ENCODE assay signal across 8 cellular contexts in genomic region chr2:238202326-238203103, GRCh38. TPM values are rescaled to one million over a fixed set of nuclear protein-coding genes. Genes with fewer than 3 reads are reported as not detected.
DNase-seq lines count a peak whose midpoint lies in the region; ATAC-seq and TF ChIP-seq lines count a peak whose summit lies in the region.

No MANE protein-coding gene starts in this region.

- H3K4me1 ChIP-seq in gastrocnemius medialis = peaks cover 36 to 44% of the 10 kb centered on the region in 2 donors

- no peaks in the 10 kb centered on the region for H3K36me3 ChIP-seq in gastrocnemius medialis

- in situ Hi-C loops in gastrocnemius medialis (cut with MboI; ENCODE audit: low sequenced_read_pairs in 4 of 4) = no loop called here

- no peak for TF ChIP-seq CTCF in gastrocnemius medialis (IDR thresholded peaks at IDR 0.05 in 4 of 5, conservative IDR thresholded peaks at IDR 0.05 in 1 of 5)

- no peaks in the 10 kb centered on the region for H3K9me3 Mint-ChIP-seq in activated T-cell treated with anti-CD3 and anti-CD28 coated beads, Interleukin-2, amount 50 U/mL, for 4 hours

- H3K27ac ChIP-seq in gastrocnemius medialis = peak overlapping the region; percentile 83 to 94 (median 91)

- H3K9me3 ChIP-seq in gastrocnemius medialis = no peaks in the 10 kb centered on the region

- ATAC-seq in activated T-cell treated with anti-CD3 and anti-CD28 coated beads, Interleukin-2, amount 50 U/mL, for 4 hours = no peak
- ATAC-seq in gastrocnemius medialis (no peak), GM19463 (IDR thresholded peaks at IDR 0.05; ENCODE audit: unreplicated experiment) (no peak)

- TF ChIP-seq POLR2A in gastrocnemius medialis (IDR thresholded peaks at IDR 0.05) = no peak

- H3K27me3 Mint-ChIP-seq in activated T-cell treated with anti-CD3 and anti-CD28 coated beads, Interleukin-2, amount 50 U/mL, for 4 hours (ENCODE audit: low read depth) = no peaks in the 10 kb centered on the region

- H3K4me1 Mint-ChIP-seq in activated T-cell treated with anti-CD3 and anti-CD28 coated beads, Interleukin-2, amount 50 U/mL, for 4 hours (ENCODE audit: low read depth) = peaks cover 51% of the 10 kb centered on the region

- no peaks in the 10 kb centered on the region for H3K27me3 ChIP-seq in gastrocnemius medialis

- H3K36me3 Mint-ChIP-seq in activated T-cell treated with anti-CD3 and anti-CD28 coated beads, Interleukin-2, amount 50 U/mL, for 4 hours (ENCODE audit: insufficient read depth) = peaks cover 8% of the 10 kb centered on the region

- H3K4me3 ChIP-seq in gastrocnemius medialis = peak overlapping the region; percentile 56 to 70 (median 66)

- intact Hi-C loops in gastrocnemius medialis (cut with DNase I; ENCODE audit: low total_unique reads) = loop anchor here (2.0 kb wide), 3 partner anchors 86 to 344 kb away; partner anchors contain the start of genes PER2, RAMP1 and SCLY

- DNase-seq in D341Med (ENCODE audit: low spot score) (peak; percentile 50), HK-2 (ENCODE audit: unreplicated experiment) (peak; percentile 10), glomerular visceral epithelial cell (ENCODE audit: extremely low spot score) (peak; percentile 27), gastrocnemius medialis (no peak), COLO829 (ENCODE audit: low spot score) (no peak), NCI-H1930 (lab: John Stamatoyannopoulos, UW) (no peak)
- DNase-seq in activated T-cell treated with anti-CD3 and anti-CD28 coated beads, Interleukin-2, amount 50 U/mL, for 4 hours = no peak

- peak overlapping the region; percentile 91 for H3K4me3 Mint-ChIP-seq in activated T-cell treated with anti-CD3 and anti-CD28 coated beads, Interleukin-2, amount 50 U/mL, for 4 hours

RNA-seq across cellular contexts. Expression of gene ILKAP, which starts 1.0 kb away (rescaled TPM):
- 10 to 100 TPM; 64.5 to 70.9 (median 66.5) TPM for total RNA-seq in activated T-cell treated with anti-CD3 and anti-CD28 coated beads, Interleukin-2, amount 50 U/mL, for 4 hours
- total RNA-seq in gastrocnemius medialis = 10 to 100 TPM; 16.6 to 30.1 (median 23.3) TPM

RNA-seq across cellular contexts. Expression of gene HES6, which starts 37.3 kb away (rescaled TPM):
- total RNA-seq in activated T-cell treated with anti-CD3 and anti-CD28 coated beads, Interleukin-2, amount 50 U/mL, for 4 hours = 1 to 10 TPM; 5.9 to 9.1 (median 8.0) TPM
- total RNA-seq in gastrocnemius medialis = 10 to 100 TPM; 10.9 to 49.1 (median 27.2) TPM

RNA-seq across cellular contexts. Expression of gene ERFE, which starts 43.7 kb away (rescaled TPM):
- under 1 TPM; 0.13 to 0.91 (median 0.22) TPM for total RNA-seq in activated T-cell treated with anti-CD3 and anti-CD28 coated beads, Interleukin-2, amount 50 U/mL, for 4 hours
- 1 to 10 TPM in 2 of 4 donors, under 1 TPM in 2; 0.46 to 3.3 (median 1.3) TPM for total RNA-seq in gastrocnemius medialis

Comparison
In these comparisons a context has a peak if more than half of its experiments do, and no peak if none do; other contexts are left out.
1. DNase-seq: peak in D341Med (single experiment), HK-2 (single experiment) and glomerular visceral epithelial cell (single experiment); none in activated T-cell treated with anti-CD3 and anti-CD28 coated beads, Interleukin-2, amount 50 U/mL, for 4 hours (single experiment), gastrocnemius medialis (0 of 2), COLO829 (single experiment) and NCI-H1930 (0 of 2).